ENCODE assay signal across 8 cellular contexts in genomic region chr7:35185908-35186731, GRCh38.
DNase-seq lines count a peak whose midpoint lies in the region; ATAC-seq and TF ChIP-seq lines count a peak whose summit lies in the region.

No MANE protein-coding gene starts in this region.

- H3K23ac ChIP-seq in mesendoderm (ENCODE audit: low read length), result no peak overlapping the region

- no peak overlapping the region for H4K5ac ChIP-seq in mesendoderm (ENCODE audit: low read length)

- no peak overlapping the region for H2BK120ac ChIP-seq in mesendoderm (ENCODE audit: low read depth, low read length)

- H3K56ac ChIP-seq in mesendoderm (ENCODE audit: low read length), result peak overlapping the region; percentile 81

- H3K79me2 ChIP-seq in mesendoderm (ENCODE audit: control insufficient read depth, insufficient read depth, low read length), result no peaks in the 10 kb centered on the region

- H3K4ac ChIP-seq in mesendoderm (ENCODE audit: low read depth, low read length), result no peak overlapping the region

- intact Hi-C loops in upper lobe of right lung (cut with DNase I), result no loop called here

- H3K9ac ChIP-seq in mesendoderm (ENCODE audit: low read length), result peak overlapping the region; percentile 52

- H2AK5ac ChIP-seq in mesendoderm (ENCODE audit: low read length), result no peak overlapping the region

- H3K4me1 ChIP-seq in mesendoderm (ENCODE audit: control insufficient read depth, low read depth, low read length), result no peaks in the 10 kb centered on the region
- peaks cover 13% of the 10 kb centered on the region for H3K4me1 ChIP-seq in upper lobe of right lung

- WGBS in mesendoderm (ENCODE audit: extremely low coverage, insufficient coverage, low lambda C conversion rate), result no CpG with 5 or more reads among the region's 67 CpGs

- H2BK5ac ChIP-seq in mesendoderm (ENCODE audit: low read length), result no peak overlapping the region

- no peaks in the 10 kb centered on the region for H3K79me1 ChIP-seq in mesendoderm (ENCODE audit: low read length)

- ATAC-seq in SK-N-SH treated with all-trans-retinoic acid at 6 μM for 48 hours (peak; percentile 94), upper lobe of right lung (peak; percentile 40), HG02763 (IDR thresholded peaks at IDR 0.05; ENCODE audit: unreplicated experiment) (no peak)

- no peak overlapping the region for H3K4me3 ChIP-seq in mesendoderm (ENCODE audit: low read length)
- H3K4me3 ChIP-seq in upper lobe of right lung, result peak overlapping the region; percentile 29

- no peak overlapping the region for H4K8ac ChIP-seq in mesendoderm (ENCODE audit: low read depth, low read length)

- peak; percentile 5 for DNase-seq in AG20443 (ENCODE audit: low spot score)
- peak in 75 of 76 experiments; percentile 19 to 94 (median 75) for DNase-seq in HUDEP-2 (lab: John Stamatoyannopoulos, UW; ENCODE audit: unreplicated experiment in 76 of 76)
- DNase-seq in ecto neural progenitor cell (ENCODE audit: low spot score), result peak; percentile 83
- DNase-seq in mesendoderm, result peak; percentile 80
- no peak for DNase-seq in upper lobe of right lung
- no peak for DNase-seq in stimulated activated CD4-positive, alpha-beta T cell treated with anti-CD3 and anti-CD28 coated beads, Interleukin-4, amount 100 ng/mL, for 1 hour

- H3K27ac ChIP-seq in mesendoderm (ENCODE audit: low read depth, low read length) (no peak overlapping the region), upper lobe of right lung (no peak overlapping the region)

- H3K27me3 ChIP-seq in mesendoderm (ENCODE audit: insufficient read depth, low read length, poor library complexity) (no peaks in the 10 kb centered on the region), upper lobe of right lung (peaks cover 29% of the 10 kb centered on the region)

- no peak for TF ChIP-seq CTCF in upper lobe of right lung (IDR thresholded peaks at IDR 0.05)

- no peak overlapping the region for H2BK15ac ChIP-seq in mesendoderm (replicated peaks; ENCODE audit: low read depth)

- H3K4me2 ChIP-seq in mesendoderm (ENCODE audit: low read length), result peak overlapping the region; percentile 68

- peak overlapping the region; percentile 43 for H3K18ac ChIP-seq in mesendoderm (ENCODE audit: low read length)

- no peaks in the 10 kb centered on the region for H3K36me3 ChIP-seq in mesendoderm (ENCODE audit: control insufficient read depth, insufficient read depth, low read length)
- no peaks in the 10 kb centered on the region for H3K36me3 ChIP-seq in upper lobe of right lung

- no peaks in the 10 kb centered on the region for H3K9me3 ChIP-seq in upper lobe of right lung

TF ChIP-seq in SK-N-SH treated with all-trans-retinoic acid at 6 μM for 48 hours, 23 proteins besides CTCF, POLR2A, EP300 and RAD21:
- TF ChIP-seq ZNF70 (CRISPR knock-in tag; IDR thresholded peaks at IDR 0.05) (no peak), TSHZ2 (CRISPR knock-in tag; IDR thresholded peaks at IDR 0.05) (no peak), CSRNP3 (CRISPR knock-in tag; IDR thresholded peaks at IDR 0.05) (no peak), TCF4 (CRISPR knock-in tag; IDR thresholded peaks at IDR 0.05; ENCODE audit: borderline replicate concordance) (no peak)

Comparison
In these comparisons a context has a peak if more than half of its experiments do, and no peak if none do; other contexts are left out.
1. DNase-seq: peak in AG20443 (single experiment), HUDEP-2 (75 of 76), ecto neural progenitor cell (single experiment) and mesendoderm (single experiment); none in upper lobe of right lung (single experiment) and stimulated activated CD4-positive, alpha-beta T cell treated with anti-CD3 and anti-CD28 coated beads, Interleukin-4, amount 100 ng/mL, for 1 hour (single experiment).